11 cellular contexts compared by ENCODE assay signal in the genomic region with DNA sequence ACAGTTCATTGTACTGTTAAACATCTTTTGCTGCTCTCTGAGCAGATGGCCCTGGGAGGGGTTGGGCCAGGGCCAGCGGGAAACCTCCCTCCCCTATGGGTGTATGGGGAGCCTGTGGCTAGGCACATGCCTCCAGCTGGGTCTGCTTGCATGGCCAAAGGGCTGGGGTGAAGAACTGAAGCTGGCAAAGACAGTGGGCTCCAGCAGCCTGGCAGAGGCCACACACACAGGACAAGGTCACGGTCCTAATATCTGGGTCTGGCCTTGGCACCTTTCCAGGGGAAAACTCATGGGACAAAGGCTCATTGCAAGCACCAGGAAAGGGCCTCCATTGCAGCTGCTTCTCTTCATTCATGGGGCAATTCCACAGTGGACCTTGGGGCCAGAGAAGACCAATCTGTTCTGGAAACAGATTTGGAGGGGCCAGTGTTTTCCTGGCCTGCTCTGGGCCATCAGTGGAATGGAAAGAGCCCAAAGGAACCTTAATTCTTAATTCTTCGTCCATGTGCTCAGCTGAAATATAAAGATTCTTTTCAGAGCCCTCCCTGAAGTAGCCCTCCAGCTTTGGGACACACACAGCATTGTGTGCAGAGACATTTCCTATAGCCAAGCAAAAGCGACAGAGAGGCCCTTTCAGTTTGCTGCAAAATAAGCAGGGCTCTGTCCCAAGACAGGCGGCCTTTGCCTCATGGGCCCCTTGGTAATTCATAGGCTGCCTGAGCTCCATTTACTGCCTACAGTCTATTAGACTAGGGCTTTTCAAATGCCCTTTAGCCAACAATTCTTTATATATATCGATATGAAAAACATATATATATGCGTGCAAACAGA. TPM values are rescaled to one million over a fixed set of nuclear protein-coding genes. Genes with fewer than 3 reads are reported as not detected.
DNase-seq lines count a peak whose midpoint lies in the region; ATAC-seq and TF ChIP-seq lines count a peak whose summit lies in the region.
"Had no signal": no experiment of that assay in that cellular context is flagged by ENCODE, and none has a peak within 500 bp of the region (broad histone marks: within the 10 kb centered on the region; RNA-seq: fewer than 3 reads in every experiment).

No MANE protein-coding gene starts in this region.

- peak overlapping the region; percentile 74 for H3K27ac ChIP-seq in substantia nigra (ENCODE audit: low read depth, low read length, poor library complexity, severe bottlenecking)
- H3K27ac ChIP-seq: vagina had no signal

- H3K27me3 Mint-ChIP-seq in activated T-helper 17 cell treated with anti-CD3 and anti-CD28 coated beads, Interleukin-2, amount 50 U/mL, for 72 hours: no peaks in the 10 kb centered on the region
- H3K27me3 Mint-ChIP-seq in activated CD4-positive, alpha-beta memory T cell treated with anti-CD3 and anti-CD28 coated beads for 36 hours: no peaks in the 10 kb centered on the region
- no peaks in the 10 kb centered on the region for H3K27me3 Mint-ChIP-seq in WTC11 (ENCODE audit: low read depth)

- H3K4me3 Mint-ChIP-seq in activated T-helper 17 cell treated with anti-CD3 and anti-CD28 coated beads, Interleukin-2, amount 50 U/mL, for 72 hours: no peak overlapping the region
- H3K4me3 Mint-ChIP-seq in activated CD4-positive, alpha-beta memory T cell treated with anti-CD3 and anti-CD28 coated beads for 36 hours: no peak overlapping the region
- no peak overlapping the region for H3K4me3 Mint-ChIP-seq in WTC11

- intact Hi-C loops in activated CD4-positive, alpha-beta memory T cell treated with anti-CD3 and anti-CD28 coated beads for 36 hours (cut with micrococcal nuclease): no loop called here

- peak; percentile 60 for DNase-seq in NCI-H2171 treated with DMSO at 0.1 percent for 48 hours (lab: John Stamatoyannopoulos, UW)
- DNase-seq in choroid plexus epithelial cell (ENCODE audit: low read depth): peak; percentile 39
- DNase-seq in left lobe of liver (ENCODE audit: low spot score): peak; percentile 92
- peak; percentile 49 to 98 (median 83) for DNase-seq in substantia nigra (lab: John Stamatoyannopoulos, UW)
- DNase-seq in activated CD4-positive, alpha-beta memory T cell treated with anti-CD3 and anti-CD28 coated beads for 36 hours: no peak
- DNase-seq in WTC11 (ENCODE audit: low spot score): no peak
- DNase-seq: activated CD4-positive, CD25-positive, alpha-beta regulatory T cell; OCI-M1 had no signal

- ATAC-seq in left lobe of liver (peak; percentile 92), HG02763 (IDR thresholded peaks at IDR 0.05; ENCODE audit: unreplicated experiment) (no peak), WTC11 (no peak)
- no peak for ATAC-seq in activated T-helper 17 cell treated with anti-CD3 and anti-CD28 coated beads, Interleukin-2, amount 50 U/mL, for 72 hours (replicated peaks)

- no peaks in the 10 kb centered on the region for H3K4me1 Mint-ChIP-seq in activated T-helper 17 cell treated with anti-CD3 and anti-CD28 coated beads, Interleukin-2, amount 50 U/mL, for 72 hours
- no peaks in the 10 kb centered on the region for H3K4me1 Mint-ChIP-seq in activated CD4-positive, alpha-beta memory T cell treated with anti-CD3 and anti-CD28 coated beads for 36 hours (ENCODE audit: low read depth)
- peaks cover 11% of the 10 kb centered on the region for H3K4me1 Mint-ChIP-seq in WTC11

- H3K27ac Mint-ChIP-seq in activated T-helper 17 cell treated with anti-CD3 and anti-CD28 coated beads, Interleukin-2, amount 50 U/mL, for 72 hours: no peak overlapping the region
- H3K27ac Mint-ChIP-seq in activated CD4-positive, alpha-beta memory T cell treated with anti-CD3 and anti-CD28 coated beads for 36 hours: no peak overlapping the region
- H3K27ac Mint-ChIP-seq in WTC11: no peak overlapping the region

- CTCF ChIA-PET in activated CD4-positive, alpha-beta memory T cell treated with anti-CD3 and anti-CD28 coated beads for 36 hours (lab: Charles Lee): interaction anchor here (1.3 kb wide), 1 partner anchor 73 kb away, joined by 4 read pairs; no protein-coding TSS in a partner anchor
- CTCF ChIA-PET in WTC11 (lab: Charles Lee): interaction anchor here (1.0 kb wide), 1 partner anchor 73 kb away, joined by 3 read pairs; no protein-coding TSS in a partner anchor

- POLR2A ChIA-PET in activated CD4-positive, alpha-beta memory T cell treated with anti-CD3 and anti-CD28 coated beads for 36 hours (lab: Charles Lee): no interaction called here
- POLR2A ChIA-PET in WTC11 (lab: Charles Lee): no interaction called here

- no peaks in the 10 kb centered on the region for H3K36me3 Mint-ChIP-seq in activated T-helper 17 cell treated with anti-CD3 and anti-CD28 coated beads, Interleukin-2, amount 50 U/mL, for 72 hours (ENCODE audit: low read depth)
- no peaks in the 10 kb centered on the region for H3K36me3 Mint-ChIP-seq in activated CD4-positive, alpha-beta memory T cell treated with anti-CD3 and anti-CD28 coated beads for 36 hours
- no peaks in the 10 kb centered on the region for H3K36me3 Mint-ChIP-seq in WTC11

- no peak overlapping the region for H3K4me3 ChIP-seq in choroid plexus epithelial cell (ENCODE audit: low read depth, low read length)
- H3K4me3 ChIP-seq: vagina had no signal

- TF ChIP-seq CTCF in choroid plexus epithelial cell (conservative IDR thresholded peaks at IDR 0.05; ENCODE audit: low read depth, low read length) (no peak), WTC11 (IDR thresholded peaks at IDR 0.05) (no peak)

- H3K9me3 Mint-ChIP-seq in activated T-helper 17 cell treated with anti-CD3 and anti-CD28 coated beads, Interleukin-2, amount 50 U/mL, for 72 hours: no peaks in the 10 kb centered on the region
- no peaks in the 10 kb centered on the region for H3K9me3 Mint-ChIP-seq in activated CD4-positive, alpha-beta memory T cell treated with anti-CD3 and anti-CD28 coated beads for 36 hours
- H3K9me3 Mint-ChIP-seq in WTC11: peaks cover 5% of the 10 kb centered on the region

TF ChIP-seq in WTC11, 78 proteins besides CTCF, POLR2A, EP300 and RAD21:
- TF ChIP-seq TEAD1 (CRISPR knock-in tag; IDR thresholded peaks at IDR 0.05): no peak
- TF ChIP-seq JUN (CRISPR knock-in tag; IDR thresholded peaks at IDR 0.05): no peak
- TF ChIP-seq, protein P1, sequence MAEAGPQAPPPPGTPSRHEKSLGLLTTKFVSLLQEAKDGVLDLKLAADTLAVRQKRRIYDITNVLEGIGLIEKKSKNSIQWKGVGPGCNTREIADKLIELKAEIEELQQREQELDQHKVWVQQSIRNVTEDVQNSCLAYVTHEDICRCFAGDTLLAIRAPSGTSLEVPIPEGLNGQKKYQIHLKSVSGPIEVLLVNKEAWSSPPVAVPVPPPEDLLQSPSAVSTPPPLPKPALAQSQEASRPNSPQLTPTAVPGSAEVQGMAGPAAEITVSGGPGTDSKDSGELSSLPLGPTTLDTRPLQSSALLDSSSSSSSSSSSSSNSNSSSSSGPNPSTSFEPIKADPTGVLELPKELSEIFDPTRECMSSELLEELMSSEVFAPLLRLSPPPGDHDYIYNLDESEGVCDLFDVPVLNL (CRISPR knock-in tag; IDR thresholded peaks at IDR 0.05; ENCODE audit: borderline replicate concordance, low read depth): no peak
- no peak for TF ChIP-seq NR2C2 (CRISPR knock-in tag; IDR thresholded peaks at IDR 0.05)
- TF ChIP-seq, protein P2, sequence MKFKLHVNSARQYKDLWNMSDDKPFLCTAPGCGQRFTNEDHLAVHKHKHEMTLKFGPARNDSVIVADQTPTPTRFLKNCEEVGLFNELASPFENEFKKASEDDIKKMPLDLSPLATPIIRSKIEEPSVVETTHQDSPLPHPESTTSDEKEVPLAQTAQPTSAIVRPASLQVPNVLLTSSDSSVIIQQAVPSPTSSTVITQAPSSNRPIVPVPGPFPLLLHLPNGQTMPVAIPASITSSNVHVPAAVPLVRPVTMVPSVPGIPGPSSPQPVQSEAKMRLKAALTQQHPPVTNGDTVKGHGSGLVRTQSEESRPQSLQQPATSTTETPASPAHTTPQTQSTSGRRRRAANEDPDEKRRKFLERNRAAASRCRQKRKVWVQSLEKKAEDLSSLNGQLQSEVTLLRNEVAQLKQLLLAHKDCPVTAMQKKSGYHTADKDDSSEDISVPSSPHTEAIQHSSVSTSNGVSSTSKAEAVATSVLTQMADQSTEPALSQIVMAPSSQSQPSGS (CRISPR knock-in tag; IDR thresholded peaks at IDR 0.05; ENCODE audit: borderline replicate concordance, low read depth): no peak
- no peak for TF ChIP-seq SOX15 (CRISPR knock-in tag; IDR thresholded peaks at IDR 0.05)
- TF ChIP-seq GTF2I (CRISPR knock-in tag; conservative IDR thresholded peaks at IDR 0.05): no peak
- no peak for TF ChIP-seq ZNF317 (CRISPR knock-in tag; IDR thresholded peaks at IDR 0.05; ENCODE audit: borderline replicate concordance, low read depth)
- TF ChIP-seq, protein P3, sequence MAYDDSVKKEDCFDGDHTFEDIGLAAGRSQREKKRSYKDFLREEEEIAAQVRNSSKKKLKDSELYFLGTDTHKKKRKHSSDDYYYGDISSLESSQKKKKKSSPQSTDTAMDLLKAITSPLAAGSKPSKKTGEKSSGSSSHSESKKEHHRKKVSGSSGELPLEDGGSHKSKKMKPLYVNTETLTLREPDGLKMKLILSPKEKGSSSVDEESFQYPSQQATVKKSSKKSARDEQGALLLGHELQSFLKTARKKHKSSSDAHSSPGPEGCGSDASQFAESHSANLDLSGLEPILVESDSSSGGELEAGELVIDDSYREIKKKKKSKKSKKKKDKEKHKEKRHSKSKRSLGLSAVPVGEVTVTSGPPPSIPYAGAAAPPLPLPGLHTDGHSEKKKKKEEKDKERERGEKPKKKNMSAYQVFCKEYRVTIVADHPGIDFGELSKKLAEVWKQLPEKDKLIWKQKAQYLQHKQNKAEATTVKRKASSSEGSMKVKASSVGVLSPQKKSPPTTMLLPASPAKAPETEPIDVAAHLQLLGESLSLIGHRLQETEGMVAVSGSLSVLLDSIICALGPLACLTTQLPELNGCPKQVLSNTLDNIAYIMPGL (CRISPR knock-in tag; IDR thresholded peaks at IDR 0.05): no peak
- no peak for TF ChIP-seq ATF1 (CRISPR knock-in tag; IDR thresholded peaks at IDR 0.05)

RNA-seq across cellular contexts. Expression of a gene that starts 11.3 kb away (rescaled TPM):
- total RNA-seq in left lobe of liver (30.7 TPM), WTC11 (2021) (35.6 to 41.7 TPM (median 36.5 TPM) in 3 replicates)
- total RNA-seq in activated T-helper 17 cell treated with anti-CD3 and anti-CD28 coated beads, Interleukin-2, amount 50 U/mL, for 72 hours: 10 to 100 TPM; 27.6 to 46.5 TPM
- total RNA-seq in activated CD4-positive, alpha-beta memory T cell treated with anti-CD3 and anti-CD28 coated beads for 36 hours: 10 to 100 TPM; 20.4 to 20.7 TPM

Comparison
In these comparisons a context has a peak if more than half of its experiments do, and no peak if none do; other contexts are left out.
1. DNase-seq: peak in NCI-H2171 treated with DMSO at 0.1 percent for 48 hours (single experiment), choroid plexus epithelial cell (single experiment), left lobe of liver (single experiment) and substantia nigra (49 of 49); none in activated CD4-positive, alpha-beta memory T cell treated with anti-CD3 and anti-CD28 coated beads for 36 hours (single experiment) and WTC11 (single experiment).